In genomic region chr13:57527114-57527770, GRCh38 we compare ENCODE assay signal across 25 cellular contexts.
"Had no signal": no experiment of that assay in that cellular context is flagged by ENCODE, and none has a peak within 500 bp of the region (broad histone marks: within the 10 kb centered on the region; RNA-seq: fewer than 3 reads in every experiment).

No MANE protein-coding gene starts in this region.

- H3K27me3 ChIP-seq: ascending aorta, body of pancreas, MG63 had no signal

- H3K4me1 ChIP-seq: ascending aorta, body of pancreas had no signal

- H3K9me3 ChIP-seq: ascending aorta, body of pancreas, MG63 had no signal

- H3K36me3 ChIP-seq: ascending aorta, MG63 had no signal

- H3K4me3 ChIP-seq: ascending aorta, body of pancreas, MG63 had no signal

- H3K27ac ChIP-seq: ascending aorta, body of pancreas had no signal

- DNase-seq: activated B cell treated with CpG ODN at 0.5 μM for 24 hours; activated CD4-positive, alpha-beta T cell treated with anti-CD3 and anti-CD28 coated beads for 1 hour; activated CD4-positive, alpha-beta T cell treated with anti-CD3 and anti-CD28 coated beads, Interleukin-2, amount 10 ng/mL, durations not matched to agents 24 days and 14 days; activated CD4-positive, alpha-beta T cell treated with anti-CD3 and anti-CD28 coated beads, Interleukin-2, amount 50 U/mL, for 48 hours; activated CD8-positive, alpha-beta memory T cell treated with anti-CD3 and anti-CD28 coated beads for 24 hours; activated effector memory CD4-positive, alpha-beta T cell treated with anti-CD3 and anti-CD28 coated beads, Interleukin-2, amount 50 U/mL, for 16 hours; activated naive CD4-positive, alpha-beta T cell treated with Interleukin-2 at 50 U/mL for 16 hours; activated naive CD8-positive, alpha-beta T cell treated with anti-CD3 and anti-CD28 coated beads, Interleukin-2, amount 50 U/mL, for 24 hours; activated T-cell treated with anti-CD3 and anti-CD28 coated beads, Interleukin-2, amount 50 U/mL, for 4 hours; amniotic stem cell; body of pancreas; central memory CD4-positive, alpha-beta T cell; MG63; NCI-H1105; NCI-H1436; NCI-H1694 treated with DMSO at 0.1 percent for 48 hours; NCI-H2029 treated with DMSO at 0.1 percent for 48 hours; NCI-H345; NCI-H510A; NCI-H526 treated with DMSO at 0.1 percent for 48 hours; PC-3; SHP77 treated with DMSO at 0.1 percent for 48 hours; T-helper 17 cell; T-helper 9 cell had no signal
